In genomic region chr3:192366916-192367315, GRCh38 we compare ENCODE assay signal across 19 cellular contexts.
A peak's percentile ranks its signal among the peaks of the same experiment; 100 is the strongest.
DNase-seq lines count a peak whose midpoint lies in the region; FAIRE-seq and TF ChIP-seq lines count a peak whose summit lies in the region.
"Had no signal": no experiment of that assay in that cellular context is flagged by ENCODE, and none has a peak within 500 bp of the region (broad histone marks: within the 10 kb centered on the region; RNA-seq: fewer than 3 reads in every experiment).

No MANE protein-coding gene starts in this region.

- H3K27ac ChIP-seq in OCI-LY3 (ENCODE audit: low read length): no peak overlapping the region
- H3K27ac ChIP-seq: 22Rv1, A549, C4-2B had no signal

- peaks cover 2% of the 10 kb centered on the region; the same call in 1 of the 2 replicates for H3K27me3 Mint-ChIP-seq in HFFc6 (ENCODE audit: insufficient read depth)

- no peak for TF ChIP-seq CTCF in OCI-LY3 (IDR thresholded peaks at IDR 0.05; ENCODE audit: low read depth, low read length)
- TF ChIP-seq CTCF in HFFc6 (IDR thresholded peaks at IDR 0.05): no peak

- no peak overlapping the region for H3K4me3 Mint-ChIP-seq in HFFc6
- H3K4me3 Mint-ChIP-seq: CD4-positive, alpha-beta T cell; H9 had no signal

- DNase-seq in DMS 273 (lab: John Stamatoyannopoulos, UW; ENCODE audit: unreplicated experiment) (peak; percentile 31), DMS 273 treated with DMSO at 0.1 percent for 48 hours (lab: John Stamatoyannopoulos, UW) (no peak), NCI-H524 (lab: John Stamatoyannopoulos, UW) (peak; percentile 15 to 71), kidney glomerular epithelial cell (lab: John Stamatoyannopoulos, UW) (no peak), HFFc6 (no peak), SHP77 treated with DMSO at 0.1 percent for 48 hours (lab: John Stamatoyannopoulos, UW) (no peak)
- DNase-seq: AML-193; Caco-2; CD4-positive, alpha-beta T cell; DMS79 treated with DMSO at 0.1 percent for 48 hours; H9 had no signal

- H3K27ac Mint-ChIP-seq in HFFc6: no peak overlapping the region
- H3K27ac Mint-ChIP-seq: CD4-positive, alpha-beta T cell; H9 had no signal

- H3K4me1 Mint-ChIP-seq in HFFc6 (ENCODE audit: low read depth): no peaks in the 10 kb centered on the region

- no peak overlapping the region for H3K4me2 ChIP-seq in OCI-LY3 (ENCODE audit: low read length)
- H3K4me2 ChIP-seq: A549 had no signal

- peak; percentile 41 for FAIRE-seq in islet of Langerhans (lab: Jason Lieb, UNC)
- FAIRE-seq: A549, GM12878, H1, HepG2 had no signal

- H3K4me1 ChIP-seq in OCI-LY3 (ENCODE audit: low read length): no peaks in the 10 kb centered on the region
- H3K4me1 ChIP-seq: A549, Caco-2 had no signal

- H3K36me3 ChIP-seq in OCI-LY3 (replicated peaks; ENCODE audit: low read depth, low read length): no peaks in the 10 kb centered on the region

- H2AFZ ChIP-seq in OCI-LY3 (ENCODE audit: low read depth, low read length): 0 out of 2 replicates have a peak overlapping the region, but pooled peaks have one; percentile 33

- H4K20me1 ChIP-seq in OCI-LY3 (ENCODE audit: insufficient read depth, low read length): no peaks in the 10 kb centered on the region

- peaks cover 29% of the 10 kb centered on the region for H3K9me3 Mint-ChIP-seq in HFFc6
- H3K9me3 Mint-ChIP-seq: CD4-positive, alpha-beta T cell; H9 had no signal

- H3K9me3 ChIP-seq in OCI-LY3 (ENCODE audit: insufficient read depth, low read length): no peaks in the 10 kb centered on the region
- H3K9me3 ChIP-seq: A549, Caco-2 had no signal

- no peak overlapping the region for H3K4me3 ChIP-seq in OCI-LY3 (ENCODE audit: low read length)
- H3K4me3 ChIP-seq: A549, GM12878 had no signal

- H3K36me3 Mint-ChIP-seq in HFFc6 (ENCODE audit: low read depth): no peaks in the 10 kb centered on the region; the same call in 1 of the 2 replicates

- no peak overlapping the region for H3K9ac ChIP-seq in OCI-LY3 (ENCODE audit: low read length)

- no peaks in the 10 kb centered on the region for H3K27me3 ChIP-seq in OCI-LY3 (ENCODE audit: low read depth, low read length)

- no peaks in the 10 kb centered on the region for H3K79me2 ChIP-seq in OCI-LY3 (ENCODE audit: low read length)

Comparison
In these comparisons a context has a peak if more than half of its experiments do, and no peak if none do; other contexts are left out.
1. DNase-seq: peak in DMS 273 (single experiment) and NCI-H524 (2 of 2); none in DMS 273 treated with DMSO at 0.1 percent for 48 hours (single experiment), kidney glomerular epithelial cell (single experiment), HFFc6 (single experiment) and SHP77 treated with DMSO at 0.1 percent for 48 hours (single experiment).